8 cellular contexts compared by ENCODE assay signal in genomic region chr12:113135178-113136127, GRCh38. TPM values are rescaled to one million over a fixed set of nuclear protein-coding genes. Genes with fewer than 3 reads are reported as not detected.
DNase-seq lines count a peak whose midpoint lies in the region; FAIRE-seq and TF ChIP-seq lines count a peak whose summit lies in the region.

RASAL1 (minus strand) TSS chr12:113135761; CDS start chr12:113135462, 299 bp downstream.

- H3K27ac ChIP-seq in KMS-11 (no peak within 1 kb of the TSS), liver (ENCODE audit: low read depth in 1 of 2, low read length in 2 of 2) (no peak within 1 kb of the TSS), coronary artery (no peak within 1 kb of the TSS)

- TF ChIP-seq RAD21 in liver (IDR thresholded peaks at IDR 0.05) = no peak

- no peaks in the 10 kb centered on the region for H3K27me3 Mint-ChIP-seq in T-helper 2 cell treated with Interferon-gamma antibody and Interleukin-4, amounts not matched to agents 5 μg/mL and 100 μg/mL, for 36 hours (ENCODE audit: low read depth)

- H3K27ac Mint-ChIP-seq in T-helper 2 cell treated with Interferon-gamma antibody and Interleukin-4, amounts not matched to agents 5 μg/mL and 100 μg/mL, for 36 hours = peak within 1 kb of the TSS; percentile 58

- peaks cover 13% of the 10 kb centered on the region for H3K4me1 Mint-ChIP-seq in T-helper 2 cell treated with Interferon-gamma antibody and Interleukin-4, amounts not matched to agents 5 μg/mL and 100 μg/mL, for 36 hours (ENCODE audit: low read depth)

- WGBS in liver = 6% methylated on average over 68 of the region's 68 CpGs

- peak within 1 kb of the TSS; percentile 29; the same call in 1 of the 2 replicates for H3K4me2 ChIP-seq in KMS-11

- H3K4me1 ChIP-seq in KMS-11 (ENCODE audit: low read depth, poor library complexity, severe bottlenecking) (peaks cover 14% of the 10 kb centered on the region), liver (ENCODE audit: control insufficient read depth in 4 of 4, insufficient read depth in 4 of 4, low read length in 3 of 4) (peaks cover 0 to 4% (median 3%) of the 10 kb centered on the region in 4 donors)

- H3K36me3 ChIP-seq in KMS-11 (ENCODE audit: insufficient read depth) (no peaks in the 10 kb centered on the region), liver (ENCODE audit: control insufficient read depth in 4 of 4, insufficient read depth in 3 of 4, low read depth in 1 of 4, low read length in 3 of 4) (no peaks in the 10 kb centered on the region)

- peak; percentile 20 for TF ChIP-seq CTCF in D721Med (IDR thresholded peaks at IDR 0.05; ENCODE audit: insufficient read depth, missing control alignments)
- TF ChIP-seq CTCF in KMS-11 (conservative IDR thresholded peaks at IDR 0.05; ENCODE audit: low read depth, low read length) = 0 out of 2 replicates have a peak, but pooled peaks have one; percentile 13
- TF ChIP-seq CTCF in liver (IDR thresholded peaks at IDR 0.05; ENCODE audit: low read depth, low read length, missing input control) = peak; percentile 30
- no peak for TF ChIP-seq CTCF in coronary artery (IDR thresholded peaks at IDR 0.05)

- H3K4me3 Mint-ChIP-seq in T-helper 2 cell treated with Interferon-gamma antibody and Interleukin-4, amounts not matched to agents 5 μg/mL and 100 μg/mL, for 36 hours = peak within 1 kb of the TSS; percentile 84

- H2AFZ ChIP-seq in KMS-11 (ENCODE audit: low read depth) = no peak within 1 kb of the TSS; the same call in 1 of the 2 replicates

- FAIRE-seq in D721Med (lab: Jason Lieb, UNC) = no peak

- H3K9ac ChIP-seq in KMS-11 (no peak within 1 kb of the TSS; the same call in 1 of the 2 replicates), liver (ENCODE audit: low read depth in 1 of 2, low read length in 2 of 2) (no peak within 1 kb of the TSS)

- no peaks in the 10 kb centered on the region for H4K20me1 ChIP-seq in KMS-11 (ENCODE audit: insufficient read depth)

- H3K79me2 ChIP-seq in KMS-11 (ENCODE audit: insufficient read depth, low read depth) = no peaks in the 10 kb centered on the region

- no peaks in the 10 kb centered on the region for H3K9me3 ChIP-seq in liver (ENCODE audit: control insufficient read depth in 4 of 4, low read length in 3 of 4)

- H3K27me3 ChIP-seq in KMS-11 (ENCODE audit: insufficient read depth, low read depth) (no peaks in the 10 kb centered on the region), liver (ENCODE audit: control insufficient read depth in 4 of 4, insufficient read depth in 4 of 4, low read length in 3 of 4) (peaks cover 0 to 5% (median 1%) of the 10 kb centered on the region in 4 donors)

- no peaks in the 10 kb centered on the region for H3K9me3 Mint-ChIP-seq in T-helper 2 cell treated with Interferon-gamma antibody and Interleukin-4, amounts not matched to agents 5 μg/mL and 100 μg/mL, for 36 hours

- no peaks in the 10 kb centered on the region for H3K36me3 Mint-ChIP-seq in T-helper 2 cell treated with Interferon-gamma antibody and Interleukin-4, amounts not matched to agents 5 μg/mL and 100 μg/mL, for 36 hours (ENCODE audit: low read depth)

- DNase-seq in D721Med (ENCODE audit: insufficient read length, low spot score) (no peak), anterior cingulate cortex (lab: John Stamatoyannopoulos, UW) (peak in 47 of 58 donors; percentile 16 to 84 (median 56)), coronary artery (ENCODE audit: low spot score) (no peak), epidermal melanocyte (ENCODE audit: insufficient read length, low spot score) (no peak)
- peak; percentile 79 for DNase-seq in T-helper 2 cell treated with Interferon-gamma antibody and Interleukin-4, amounts not matched to agents 5 μg/mL and 100 μg/mL, for 36 hours (ENCODE audit: low spot score)
- DNase-seq in stimulated activated CD8-positive, alpha-beta memory T cell treated with anti-CD3 and anti-CD28 coated beads, Interleukin-4, amount 100 ng/mL, for 4 hours (ENCODE audit: low read depth in 2 of 2, low spot score in 1 of 2) = peak; percentile 33 to 36

- H3K4me3 ChIP-seq in KMS-11 (IDR thresholded peaks at IDR 0.05; ENCODE audit: insufficient read depth, low read depth, low read length) = no peak within 1 kb of the TSS
- H3K4me3 ChIP-seq in liver (ENCODE audit: low read depth in 1 of 3, low read length in 3 of 3) = peak within 1 kb of the TSS in 1 of 3 donors; percentile 16
- no peak within 1 kb of the TSS for H3K4me3 ChIP-seq in coronary artery

TF ChIP-seq in liver, 16 proteins besides CTCF, POLR2A, EP300 and RAD21:
- no peak for TF ChIP-seq YY1 (IDR thresholded peaks at IDR 0.05)
- TF ChIP-seq ZBTB33 (IDR thresholded peaks at IDR 0.05) = no peak
- no peak for TF ChIP-seq TAF1 (conservative IDR thresholded peaks at IDR 0.05)
- TF ChIP-seq EGR1 (IDR thresholded peaks at IDR 0.05; ENCODE audit: low read depth in 2 of 2) = no peak
- no peak for TF ChIP-seq REST (IDR thresholded peaks at IDR 0.05)
- no peak for TF ChIP-seq GABPA (IDR thresholded peaks at IDR 0.05 in 1 of 2, conservative IDR thresholded peaks at IDR 0.05 in 1 of 2)
- TF ChIP-seq HNF4A (conservative IDR thresholded peaks at IDR 0.05) = no peak
- TF ChIP-seq SP1 (IDR thresholded peaks at IDR 0.05) = no peak
- TF ChIP-seq FOXA1 (IDR thresholded peaks at IDR 0.05) = no peak
- no peak for TF ChIP-seq NR2F2 (IDR thresholded peaks at IDR 0.05)
- TF ChIP-seq HNF4G (IDR thresholded peaks at IDR 0.05) = no peak
- no peak for TF ChIP-seq FOXA2 (IDR thresholded peaks at IDR 0.05)
- TF ChIP-seq ATF3 (IDR thresholded peaks at IDR 0.05) = no peak
- TF ChIP-seq RXRA (IDR thresholded peaks at IDR 0.05) = no peak
TF ChIP-seq in liver: peak in this region for 0.

RNA-seq across cellular contexts. Expression of gene RASAL1, which starts in this region (rescaled TPM):
- under 1 TPM; 0.25 to 0.33 TPM for total RNA-seq in liver
- polyA plus RNA-seq in liver = under 1 TPM; 0.20 to 0.26 TPM

Comparison
In these comparisons a context has a peak if more than half of its experiments do, and no peak if none do; other contexts are left out.
1. DNase-seq: peak in T-helper 2 cell treated with Interferon-gamma antibody and Interleukin-4, amounts not matched to agents 5 μg/mL and 100 μg/mL, for 36 hours (single experiment), anterior cingulate cortex (47 of 58) and stimulated activated CD8-positive, alpha-beta memory T cell treated with anti-CD3 and anti-CD28 coated beads, Interleukin-4, amount 100 ng/mL, for 4 hours (2 of 2); none in D721Med (single experiment), coronary artery (single experiment) and epidermal melanocyte (single experiment).